1 cellular context compared by ENCODE assay signal in genomic region chr5:96933764-96934163, GRCh38.
TF ChIP-seq lines count a peak whose summit lies in the region.

No MANE protein-coding gene starts in this region.

TF ChIP-seq in IMR-90, 13 proteins besides CTCF, POLR2A, EP300 and RAD21:
- no peak for TF ChIP-seq FOS (IDR thresholded peaks at IDR 0.05; ENCODE audit: low read depth, low read length)
- no peak for TF ChIP-seq RCOR1 (IDR thresholded peaks at IDR 0.05; ENCODE audit: insufficient replicate concordance, low read length)
- TF ChIP-seq MXI1 (IDR thresholded peaks at IDR 0.05; ENCODE audit: borderline replicate concordance, low read depth, low read length), result no peak
- TF ChIP-seq MAZ (IDR thresholded peaks at IDR 0.05; ENCODE audit: borderline replicate concordance, low read depth, low read length), result no peak
- no peak for TF ChIP-seq SMC3 (IDR thresholded peaks at IDR 0.05; ENCODE audit: low read depth, low read length)
- TF ChIP-seq RFX5 (IDR thresholded peaks at IDR 0.05; ENCODE audit: low read depth, low read length), result no peak
- TF ChIP-seq, protein P1, sequence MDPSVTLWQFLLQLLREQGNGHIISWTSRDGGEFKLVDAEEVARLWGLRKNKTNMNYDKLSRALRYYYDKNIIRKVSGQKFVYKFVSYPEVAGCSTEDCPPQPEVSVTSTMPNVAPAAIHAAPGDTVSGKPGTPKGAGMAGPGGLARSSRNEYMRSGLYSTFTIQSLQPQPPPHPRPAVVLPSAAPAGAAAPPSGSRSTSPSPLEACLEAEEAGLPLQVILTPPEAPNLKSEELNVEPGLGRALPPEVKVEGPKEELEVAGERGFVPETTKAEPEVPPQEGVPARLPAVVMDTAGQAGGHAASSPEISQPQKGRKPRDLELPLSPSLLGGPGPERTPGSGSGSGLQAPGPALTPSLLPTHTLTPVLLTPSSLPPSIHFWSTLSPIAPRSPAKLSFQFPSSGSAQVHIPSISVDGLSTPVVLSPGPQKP (IDR thresholded peaks at IDR 0.05; ENCODE audit: borderline replicate concordance, low read depth, low read length), result no peak
- TF ChIP-seq NFE2L2 (IDR thresholded peaks at IDR 0.05; ENCODE audit: low read depth, low read length), result no peak
- TF ChIP-seq CHD1 (IDR thresholded peaks at IDR 0.05; ENCODE audit: low read depth, low read length), result no peak
- TF ChIP-seq, protein P2, sequence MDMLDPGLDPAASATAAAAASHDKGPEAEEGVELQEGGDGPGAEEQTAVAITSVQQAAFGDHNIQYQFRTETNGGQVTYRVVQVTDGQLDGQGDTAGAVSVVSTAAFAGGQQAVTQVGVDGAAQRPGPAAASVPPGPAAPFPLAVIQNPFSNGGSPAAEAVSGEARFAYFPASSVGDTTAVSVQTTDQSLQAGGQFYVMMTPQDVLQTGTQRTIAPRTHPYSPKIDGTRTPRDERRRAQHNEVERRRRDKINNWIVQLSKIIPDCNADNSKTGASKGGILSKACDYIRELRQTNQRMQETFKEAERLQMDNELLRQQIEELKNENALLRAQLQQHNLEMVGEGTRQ (IDR thresholded peaks at IDR 0.05; ENCODE audit: low read depth, low read length), result no peak
